In the genomic region with DNA sequence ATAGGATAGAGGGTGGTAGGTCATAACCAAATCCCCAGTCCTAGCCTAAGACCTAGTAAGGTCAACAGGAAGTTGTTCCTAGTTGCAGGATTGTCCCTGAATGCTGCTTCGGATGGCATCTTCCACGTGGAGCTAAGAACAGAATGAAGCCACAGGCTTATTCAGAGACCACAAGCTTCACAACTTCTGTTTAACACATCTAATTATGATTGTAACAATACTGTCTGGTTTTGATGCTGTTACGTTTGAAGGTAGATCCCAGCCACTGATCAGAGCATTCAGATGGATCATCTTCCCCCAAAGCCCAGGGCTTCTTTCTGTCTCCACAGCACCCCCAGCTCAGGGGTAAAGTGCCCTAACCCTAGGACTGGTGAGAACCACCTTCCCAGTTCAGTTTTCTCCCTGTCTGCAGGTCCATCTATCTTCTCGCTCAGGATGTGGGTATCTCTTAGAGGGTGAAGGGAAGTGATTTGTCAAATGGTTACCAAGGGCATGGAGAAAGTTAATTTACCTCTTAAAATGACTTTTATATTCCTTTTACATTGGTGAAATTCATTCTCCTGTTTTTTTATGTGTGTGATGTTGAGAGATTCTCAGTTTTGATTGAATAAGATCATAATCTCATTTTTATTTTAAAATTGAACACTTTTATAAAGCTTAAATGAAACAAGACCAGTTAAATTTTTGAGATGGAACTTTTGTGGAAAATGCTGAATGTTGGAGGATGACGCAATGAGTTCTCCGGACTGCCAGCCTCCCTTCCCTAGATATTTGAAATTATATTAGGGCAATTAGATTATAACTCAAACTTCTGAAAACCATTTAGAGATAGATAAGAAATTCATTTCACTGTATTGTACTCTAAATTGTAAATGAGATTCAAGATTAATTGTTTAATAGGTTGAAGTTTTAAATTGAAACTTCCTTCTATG, we compare ENCODE assay signal across 1 cellular context.
TF ChIP-seq lines count a peak whose summit lies in the region.

No MANE protein-coding gene starts in this region.

TF ChIP-seq in HepG2, 621 proteins besides CTCF, POLR2A, EP300 and RAD21 (continued from another document):
- no peak for TF ChIP-seq SMC3 (IDR thresholded peaks at IDR 0.05; ENCODE audit: low read length)
